Comparison of ENCODE assay signal across 9 cellular contexts in the genomic region with DNA sequence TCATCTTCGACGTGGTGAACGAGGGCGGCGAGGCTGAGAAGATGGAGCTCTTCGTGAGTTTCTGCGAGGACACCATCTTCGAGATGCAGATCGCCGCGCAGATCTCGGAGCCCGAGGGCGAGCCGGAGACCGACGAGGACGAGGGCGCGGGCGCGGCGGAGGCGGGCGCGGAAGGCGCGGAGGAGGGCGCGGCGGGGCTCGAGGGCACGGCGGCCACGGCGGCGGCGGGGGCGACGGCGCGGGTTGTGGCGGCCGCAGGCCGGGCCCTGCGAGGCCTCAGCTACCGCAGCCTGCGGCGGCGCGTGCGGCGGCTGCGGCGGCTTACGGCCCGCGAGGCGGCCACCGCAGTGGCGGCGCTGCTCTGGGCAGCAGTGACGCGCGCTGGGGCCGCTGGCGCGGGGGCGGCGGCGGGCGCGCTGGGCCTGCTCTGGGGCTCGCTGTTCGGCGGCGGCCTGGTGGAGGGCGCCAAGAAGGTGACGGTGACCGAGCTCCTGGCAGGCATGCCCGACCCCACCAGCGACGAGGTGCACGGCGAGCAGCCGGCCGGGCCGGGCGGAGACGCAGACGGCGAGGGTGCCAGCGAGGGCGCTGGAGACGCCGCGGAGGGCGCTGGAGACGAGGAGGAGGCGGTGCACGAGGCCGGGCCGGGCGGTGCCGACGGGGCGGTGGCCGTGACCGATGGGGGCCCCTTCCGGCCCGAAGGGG. TPM values are rescaled to one million over a fixed set of nuclear protein-coding genes. Genes with fewer than 3 reads are reported as not detected.
DNase-seq lines count a peak whose midpoint lies in the region; ATAC-seq, FAIRE-seq and TF ChIP-seq lines count a peak whose summit lies in the region.
"Had no signal": no experiment of that assay in that cellular context is flagged by ENCODE, and none has a peak within 500 bp of the region (broad histone marks: within the 10 kb centered on the region; RNA-seq: fewer than 3 reads in every experiment).

No MANE protein-coding gene starts in this region.

- H3K36me3 Mint-ChIP-seq in activated T-helper 1 cell treated with anti-CD3 and anti-CD28 coated beads, Interleukin-12 subunit alpha, Interleukin-12 subunit beta, Interleukin-2, Interleukin-4 antibody, amounts not matched to agents 30 ng/mL and 10 ng/mL and 1 ng/mL, durations not matched to agents 14 hours and 24 hours and 36 hours (ENCODE audit: low read depth): peaks cover 4% of the 10 kb centered on the region

- TF ChIP-seq RAD21 in A549 (conservative IDR thresholded peaks at IDR 0.05 in 1 of 2, IDR thresholded peaks at IDR 0.05 in 1 of 2): no peak

- DNase-seq in A549 (ENCODE audit: low read depth in 1 of 2, low spot score in 1 of 2) (peak in 1 of 2 experiments; percentile 55), GM06990 (ENCODE audit: extremely low read depth, insufficient read length) (peak; percentile 55), iPS-NIHi7 (ENCODE audit: extremely low spot score) (peak; percentile 77), superior temporal gyrus (ENCODE audit: extremely low spot score) (no peak), cortex of kidney (lab: John Stamatoyannopoulos, UW) (no peak)
- no peak for DNase-seq in activated T-helper 1 cell treated with anti-CD3 and anti-CD28 coated beads, Interleukin-12 subunit alpha, Interleukin-12 subunit beta, Interleukin-2, Interleukin-4 antibody, amounts not matched to agents 30 ng/mL and 10 ng/mL and 1 ng/mL, durations not matched to agents 14 hours and 24 hours and 36 hours (ENCODE audit: low spot score)
- DNase-seq: NCI-H526 treated with DMSO at 0.1 percent for 48 hours had no signal

- H3K27ac Mint-ChIP-seq in activated T-helper 1 cell treated with anti-CD3 and anti-CD28 coated beads, Interleukin-12 subunit alpha, Interleukin-12 subunit beta, Interleukin-2, Interleukin-4 antibody, amounts not matched to agents 30 ng/mL and 10 ng/mL and 1 ng/mL, durations not matched to agents 14 hours and 24 hours and 36 hours: no peak overlapping the region

- 32% methylated on average over 93 of the region's 111 CpGs for WGBS in A549 (ENCODE audit: missing lambda C conversion rate)

- no peak for TF ChIP-seq EP300 in A549 (IDR thresholded peaks at IDR 0.05)

- H3K9me3 ChIP-seq in A549: no peaks in the 10 kb centered on the region

- H3K27me3 ChIP-seq in GM06990 (replicated peaks; ENCODE audit: control insufficient read depth, insufficient read depth, low read length): no peaks in the 10 kb centered on the region; the same call in 1 of the 2 replicates

- peak overlapping the region; percentile 47 for H3K4me3 Mint-ChIP-seq in activated T-helper 1 cell treated with anti-CD3 and anti-CD28 coated beads, Interleukin-12 subunit alpha, Interleukin-12 subunit beta, Interleukin-2, Interleukin-4 antibody, amounts not matched to agents 30 ng/mL and 10 ng/mL and 1 ng/mL, durations not matched to agents 14 hours and 24 hours and 36 hours

- peak overlapping the region; percentile 78 for H3K4me2 ChIP-seq in A549

- peak overlapping the region; percentile 39 for H3K4me3 ChIP-seq in A549
- H3K4me3 ChIP-seq in GM06990 (replicated peaks; ENCODE audit: low read depth, low read length): no peak overlapping the region; the same call in 1 of the 2 replicates

- ATAC-seq in A549 (peak; percentile 59 to 64), HG03025 (IDR thresholded peaks at IDR 0.05; ENCODE audit: low FRiP score, unreplicated experiment) (no peak), GM21529 (IDR thresholded peaks at IDR 0.05; ENCODE audit: unreplicated experiment) (no peak)

- H3K27ac ChIP-seq in A549: peak overlapping the region; percentile 64 to 86

- FAIRE-seq in A549 (lab: Jason Lieb, UNC): no peak

- POLR2A ChIA-PET in A549 (lab: Yijun Ruan, JAX): interaction anchor here (1.3 kb wide), 1 partner anchor 53 kb away, joined by 7 read pairs; a partner anchor contains a TSS

- intact Hi-C loops in activated T-helper 1 cell treated with anti-CD3 and anti-CD28 coated beads, Interleukin-12 subunit alpha, Interleukin-12 subunit beta, Interleukin-2, Interleukin-4 antibody, amounts not matched to agents 30 ng/mL and 10 ng/mL and 1 ng/mL, durations not matched to agents 14 hours and 24 hours and 36 hours (cut with micrococcal nuclease): loop anchor here (1.0 kb wide), 1 partner anchor 27 kb away; no protein-coding TSS in a partner anchor

- H3K27me3 Mint-ChIP-seq in activated T-helper 1 cell treated with anti-CD3 and anti-CD28 coated beads, Interleukin-12 subunit alpha, Interleukin-12 subunit beta, Interleukin-2, Interleukin-4 antibody, amounts not matched to agents 30 ng/mL and 10 ng/mL and 1 ng/mL, durations not matched to agents 14 hours and 24 hours and 36 hours (ENCODE audit: insufficient read depth): peaks cover 40% of the 10 kb centered on the region

- H3K4me1 Mint-ChIP-seq in activated T-helper 1 cell treated with anti-CD3 and anti-CD28 coated beads, Interleukin-12 subunit alpha, Interleukin-12 subunit beta, Interleukin-2, Interleukin-4 antibody, amounts not matched to agents 30 ng/mL and 10 ng/mL and 1 ng/mL, durations not matched to agents 14 hours and 24 hours and 36 hours (ENCODE audit: low read depth): peaks cover 24% of the 10 kb centered on the region

- CTCF ChIA-PET in A549 (lab: Yijun Ruan, JAX): interaction anchor here (0.9 to 5.0 kb wide), 7 partner anchors 13 to 364 kb away, joined by 3 to 31 read pairs (median 6); a partner anchor contains a TSS

- H3K4me1 ChIP-seq in A549: 0 out of 3 replicates have a peak, but pooled peaks cover 3% of the 10 kb centered on the region

- TF ChIP-seq POLR2A in A549 (IDR thresholded peaks at IDR 0.05; ENCODE audit: low read length): peak; percentile 37; the same call in 1 of the 2 replicates

- no peaks in the 10 kb centered on the region for H3K9me3 Mint-ChIP-seq in activated T-helper 1 cell treated with anti-CD3 and anti-CD28 coated beads, Interleukin-12 subunit alpha, Interleukin-12 subunit beta, Interleukin-2, Interleukin-4 antibody, amounts not matched to agents 30 ng/mL and 10 ng/mL and 1 ng/mL, durations not matched to agents 14 hours and 24 hours and 36 hours

- peak; percentile 22; the same call in 2 of the 3 replicates for TF ChIP-seq CTCF in A549 (IDR thresholded peaks at IDR 0.05)
- TF ChIP-seq CTCF in GM06990 (IDR thresholded peaks at IDR 0.05; ENCODE audit: insufficient read depth, low read length, poor library complexity, severe bottlenecking): no peak

- no peaks in the 10 kb centered on the region for H3K36me3 ChIP-seq in GM06990 (ENCODE audit: control insufficient read depth, insufficient read depth, low read length)

TF ChIP-seq in A549, 52 proteins besides CTCF, POLR2A, EP300 and RAD21:
- no peak for TF ChIP-seq NR3C1 (IDR thresholded peaks at IDR 0.05)
- TF ChIP-seq, protein P1, sequence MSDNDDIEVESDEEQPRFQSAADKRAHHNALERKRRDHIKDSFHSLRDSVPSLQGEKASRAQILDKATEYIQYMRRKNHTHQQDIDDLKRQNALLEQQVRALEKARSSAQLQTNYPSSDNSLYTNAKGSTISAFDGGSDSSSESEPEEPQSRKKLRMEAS (IDR thresholded peaks at IDR 0.05): peak; percentile 82
- TF ChIP-seq, protein P2, sequence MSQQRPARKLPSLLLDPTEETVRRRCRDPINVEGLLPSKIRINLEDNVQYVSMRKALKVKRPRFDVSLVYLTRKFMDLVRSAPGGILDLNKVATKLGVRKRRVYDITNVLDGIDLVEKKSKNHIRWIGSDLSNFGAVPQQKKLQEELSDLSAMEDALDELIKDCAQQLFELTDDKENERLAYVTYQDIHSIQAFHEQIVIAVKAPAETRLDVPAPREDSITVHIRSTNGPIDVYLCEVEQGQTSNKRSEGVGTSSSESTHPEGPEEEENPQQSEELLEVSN (IDR thresholded peaks at IDR 0.05; ENCODE audit: borderline replicate concordance, low read depth): peak; percentile 82
- peak in 1 of 2 experiments; percentile 56; a peak in 1 of 5 replicates for TF ChIP-seq JUN (IDR thresholded peaks at IDR 0.05)
- 0 out of 2 replicates have a peak, but pooled peaks have one; percentile 24 for TF ChIP-seq NPAS2 (CRISPR knock-in tag; IDR thresholded peaks at IDR 0.05; ENCODE audit: borderline replicate concordance)

RNA-seq across cellular contexts. Expression of a gene that starts 52.6 kb away (rescaled TPM):
- polyA plus RNA-seq in A549 (2011; rRNA removed): 0.78 and 1.2 TPM in 2 replicates
- polyA plus RNA-seq in A549 (2012; cell fraction: cytosol; rRNA removed): 1.4 TPM in 2 replicates
- 7.0 and 8.1 TPM in 2 replicates for polyA plus RNA-seq in A549 (2012; cell fraction: nucleus; rRNA removed)
- polyA plus RNA-seq in A549 (2017; fragmentation: RNase III; extraction: RNeasy Plus Mini Kit Qiagen cat#74134 plus additional on column Dnase treatment): 1.3 to 2.6 TPM (median 2.1 TPM) in 3 replicates
- 0.33 and 0.44 TPM in 2 replicates for polyA minus RNA-seq in A549 (2011; rRNA and poly(A)+ RNA removed)
- 159 and 182 TPM in 2 replicates for total RNA-seq in activated T-helper 1 cell treated with anti-CD3 and anti-CD28 coated beads, Interleukin-12 subunit alpha, Interleukin-12 subunit beta, Interleukin-2, Interleukin-4 antibody, amounts not matched to agents 30 ng/mL and 10 ng/mL and 1 ng/mL, durations not matched to agents 14 hours and 24 hours and 36 hours

RNA-seq across cellular contexts. Expression of a gene that starts 53.9 kb away (rescaled TPM):
- polyA plus RNA-seq in A549 (2011; rRNA removed) (419 and 491 TPM in 2 replicates), A549 (2017; fragmentation: RNase III; extraction: RNeasy Plus Mini Kit Qiagen cat#74134 plus additional on column Dnase treatment) (910 to 1,057 TPM (median 937 TPM) in 3 replicates)
- polyA plus RNA-seq in A549 (2012; cell fraction: cytosol; rRNA removed): 1,849 and 2,120 TPM in 2 replicates
- polyA plus RNA-seq in A549 (2012; cell fraction: nucleus; rRNA removed): 1,703 and 2,003 TPM in 2 replicates
- 774 and 844 TPM in 2 replicates for polyA minus RNA-seq in A549 (2011; rRNA and poly(A)+ RNA removed)
- 309 and 326 TPM in 2 replicates for total RNA-seq in activated T-helper 1 cell treated with anti-CD3 and anti-CD28 coated beads, Interleukin-12 subunit alpha, Interleukin-12 subunit beta, Interleukin-2, Interleukin-4 antibody, amounts not matched to agents 30 ng/mL and 10 ng/mL and 1 ng/mL, durations not matched to agents 14 hours and 24 hours and 36 hours

Comparison
In these comparisons a context has a peak if more than half of its experiments do, and no peak if none do; other contexts are left out.
1. ATAC-seq: peak in A549 (2 of 2); none in HG03025 (single experiment) and GM21529 (single experiment).
2. DNase-seq: peak in GM06990 (single experiment) and iPS-NIHi7 (single experiment); none in activated T-helper 1 cell treated with anti-CD3 and anti-CD28 coated beads, Interleukin-12 subunit alpha, Interleukin-12 subunit beta, Interleukin-2, Interleukin-4 antibody, amounts not matched to agents 30 ng/mL and 10 ng/mL and 1 ng/mL, durations not matched to agents 14 hours and 24 hours and 36 hours (single experiment), superior temporal gyrus (single experiment) and cortex of kidney (single experiment).